2 cellular contexts compared by ENCODE assay signal in the genomic region with DNA sequence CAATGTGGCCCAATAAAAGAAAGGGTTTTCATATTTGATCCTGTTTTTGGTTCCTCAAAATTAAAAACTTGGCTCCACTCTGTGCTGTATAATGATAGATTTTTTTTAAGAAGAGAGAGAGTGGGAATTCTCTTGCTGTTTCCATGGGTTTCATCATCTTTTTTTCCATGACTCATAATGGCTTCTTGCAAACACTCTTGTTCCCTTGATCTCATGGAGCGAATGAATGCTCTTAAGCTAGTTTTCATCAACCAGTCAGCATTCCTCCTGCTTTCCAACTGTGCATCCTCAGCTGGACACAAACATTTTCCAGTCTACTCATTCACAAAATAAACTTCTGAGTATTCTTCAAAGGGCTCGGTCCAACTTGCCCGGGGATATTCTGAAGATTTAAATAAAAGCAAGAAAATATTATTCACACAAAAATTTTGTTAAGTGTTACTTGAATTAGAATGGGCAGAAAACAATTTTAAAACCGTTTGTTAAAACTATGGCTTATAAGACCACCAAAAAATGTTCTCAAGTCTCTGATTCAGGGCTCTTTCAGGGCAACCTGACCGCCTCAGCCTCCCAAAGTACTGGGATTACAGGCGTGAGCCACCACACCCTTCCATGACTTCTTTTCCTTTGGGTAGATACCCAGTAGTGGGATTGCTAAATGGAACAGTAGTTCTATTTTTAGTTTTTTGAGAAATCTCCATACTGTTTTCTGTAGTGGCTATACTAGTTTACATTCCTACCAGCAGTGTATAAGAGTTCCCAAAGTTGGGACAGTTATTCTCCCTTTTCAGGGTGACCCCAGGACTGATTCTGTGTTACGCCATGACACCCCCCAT.
TF ChIP-seq lines count a peak whose summit lies in the region.

No MANE protein-coding gene starts in this region.

TF ChIP-seq in HEK293, 187 proteins besides CTCF, POLR2A, EP300 and RAD21 (continued from another document):
- TF ChIP-seq, protein P1, sequence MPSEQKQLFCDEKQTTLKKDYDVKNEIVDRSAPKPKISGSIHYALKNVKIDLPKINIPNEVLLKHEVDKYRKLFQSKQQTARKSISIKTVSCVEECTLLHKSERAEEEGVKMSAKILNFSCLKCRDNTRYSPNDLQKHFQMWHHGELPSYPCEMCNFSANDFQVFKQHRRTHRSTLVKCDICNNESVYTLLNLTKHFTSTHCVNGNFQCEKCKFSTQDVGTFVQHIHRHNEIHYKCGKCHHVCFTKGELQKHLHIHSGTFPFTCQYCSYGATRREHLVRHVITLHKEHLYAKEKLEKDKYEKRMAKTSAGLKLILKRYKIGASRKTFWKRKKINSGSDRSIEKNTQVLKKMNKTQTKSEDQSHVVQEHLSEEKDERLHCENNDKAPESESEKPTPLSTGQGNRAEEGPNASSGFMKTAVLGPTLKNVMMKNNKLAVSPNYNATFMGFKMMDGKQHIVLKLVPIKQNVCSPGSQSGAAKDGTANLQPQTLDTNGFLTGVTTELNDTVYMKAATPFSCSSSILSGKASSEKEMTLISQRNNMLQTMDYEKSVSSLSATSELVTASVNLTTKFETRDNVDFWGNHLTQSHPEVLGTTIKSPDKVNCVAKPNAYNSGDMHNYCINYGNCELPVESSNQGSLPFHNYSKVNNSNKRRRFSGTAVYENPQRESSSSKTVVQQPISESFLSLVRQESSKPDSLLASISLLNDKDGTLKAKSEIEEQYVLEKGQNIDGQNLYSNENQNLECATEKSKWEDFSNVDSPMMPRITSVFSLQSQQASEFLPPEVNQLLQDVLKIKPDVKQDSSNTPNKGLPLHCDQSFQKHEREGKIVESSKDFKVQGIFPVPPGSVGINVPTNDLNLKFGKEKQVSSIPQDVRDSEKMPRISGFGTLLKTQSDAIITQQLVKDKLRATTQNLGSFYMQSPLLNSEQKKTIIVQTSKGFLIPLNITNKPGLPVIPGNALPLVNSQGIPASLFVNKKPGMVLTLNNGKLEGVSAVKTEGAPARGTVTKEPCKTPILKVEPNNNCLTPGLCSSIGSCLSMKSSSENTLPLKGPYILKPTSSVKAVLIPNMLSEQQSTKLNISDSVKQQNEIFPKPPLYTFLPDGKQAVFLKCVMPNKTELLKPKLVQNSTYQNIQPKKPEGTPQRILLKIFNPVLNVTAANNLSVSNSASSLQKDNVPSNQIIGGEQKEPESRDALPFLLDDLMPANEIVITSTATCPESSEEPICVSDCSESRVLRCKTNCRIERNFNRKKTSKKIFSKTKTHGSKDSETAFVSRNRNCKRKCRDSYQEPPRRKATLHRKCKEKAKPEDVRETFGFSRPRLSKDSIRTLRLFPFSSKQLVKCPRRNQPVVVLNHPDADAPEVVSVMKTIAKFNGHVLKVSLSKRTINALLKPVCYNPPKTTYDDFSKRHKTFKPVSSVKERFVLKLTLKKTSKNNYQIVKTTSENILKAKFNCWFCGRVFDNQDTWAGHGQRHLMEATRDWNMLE (tag by site-specific recombination; conservative IDR thresholded peaks at IDR 0.05; ENCODE audit: low read depth) = peak; percentile 66
- TF ChIP-seq KLF7 (tag by site-specific recombination; IDR thresholded peaks at IDR 0.05; ENCODE audit: borderline replicate concordance) (no peak), ZIC2 (tag by site-specific recombination; IDR thresholded peaks at IDR 0.05) (peak; percentile 80), ZBTB21 (tag by site-specific recombination; IDR thresholded peaks at IDR 0.05) (0 out of 2 replicates have a peak, but pooled peaks have one; percentile 23), ZNF629 (tag by site-specific recombination; IDR thresholded peaks at IDR 0.05) (no peak), MYNN (tag by site-specific recombination; IDR thresholded peaks at IDR 0.05; ENCODE audit: borderline replicate concordance) (no peak), OVOL3 (tag by site-specific recombination; IDR thresholded peaks at IDR 0.05) (no peak)
- TF ChIP-seq, protein P2, sequence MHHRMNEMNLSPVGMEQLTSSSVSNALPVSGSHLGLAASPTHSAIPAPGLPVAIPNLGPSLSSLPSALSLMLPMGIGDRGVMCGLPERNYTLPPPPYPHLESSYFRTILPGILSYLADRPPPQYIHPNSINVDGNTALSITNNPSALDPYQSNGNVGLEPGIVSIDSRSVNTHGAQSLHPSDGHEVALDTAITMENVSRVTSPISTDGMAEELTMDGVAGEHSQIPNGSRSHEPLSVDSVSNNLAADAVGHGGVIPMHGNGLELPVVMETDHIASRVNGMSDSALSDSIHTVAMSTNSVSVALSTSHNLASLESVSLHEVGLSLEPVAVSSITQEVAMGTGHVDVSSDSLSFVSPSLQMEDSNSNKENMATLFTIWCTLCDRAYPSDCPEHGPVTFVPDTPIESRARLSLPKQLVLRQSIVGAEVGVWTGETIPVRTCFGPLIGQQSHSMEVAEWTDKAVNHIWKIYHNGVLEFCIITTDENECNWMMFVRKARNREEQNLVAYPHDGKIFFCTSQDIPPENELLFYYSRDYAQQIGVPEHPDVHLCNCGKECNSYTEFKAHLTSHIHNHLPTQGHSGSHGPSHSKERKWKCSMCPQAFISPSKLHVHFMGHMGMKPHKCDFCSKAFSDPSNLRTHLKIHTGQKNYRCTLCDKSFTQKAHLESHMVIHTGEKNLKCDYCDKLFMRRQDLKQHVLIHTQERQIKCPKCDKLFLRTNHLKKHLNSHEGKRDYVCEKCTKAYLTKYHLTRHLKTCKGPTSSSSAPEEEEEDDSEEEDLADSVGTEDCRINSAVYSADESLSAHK (tag by site-specific recombination; IDR thresholded peaks at IDR 0.05) = no peak
- TF ChIP-seq, protein P3, sequence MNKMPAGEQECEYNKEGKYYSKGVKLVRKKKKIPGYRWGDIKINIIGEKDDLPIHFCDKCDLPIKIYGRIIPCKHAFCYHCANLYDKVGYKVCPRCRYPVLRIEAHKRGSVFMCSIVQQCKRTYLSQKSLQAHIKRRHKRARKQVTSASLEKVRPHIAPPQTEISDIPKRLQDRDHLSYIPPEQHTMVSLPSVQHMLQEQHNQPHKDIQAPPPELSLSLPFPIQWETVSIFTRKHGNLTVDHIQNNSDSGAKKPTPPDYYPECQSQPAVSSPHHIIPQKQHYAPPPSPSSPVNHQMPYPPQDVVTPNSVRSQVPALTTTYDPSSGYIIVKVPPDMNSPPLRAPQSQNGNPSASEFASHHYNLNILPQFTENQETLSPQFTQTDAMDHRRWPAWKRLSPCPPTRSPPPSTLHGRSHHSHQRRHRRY (tag by site-specific recombination; IDR thresholded peaks at IDR 0.05) = no peak

TF ChIP-seq in HepG2, 621 proteins besides CTCF, POLR2A, EP300 and RAD21 (continued from another document and continues in another):
- peak; percentile 52 for TF ChIP-seq FOXA3 (CRISPR knock-in tag; IDR thresholded peaks at IDR 0.05)
- no peak for TF ChIP-seq ZNF883 (CRISPR knock-in tag; IDR thresholded peaks at IDR 0.05; ENCODE audit: not compliant biosample characterization)
- no peak for TF ChIP-seq ZNF792 (CRISPR knock-in tag; IDR thresholded peaks at IDR 0.05)
- TF ChIP-seq SPEN (CRISPR knock-in tag; IDR thresholded peaks at IDR 0.05; ENCODE audit: low read depth) = no peak
- TF ChIP-seq ZNF230 (CRISPR knock-in tag; IDR thresholded peaks at IDR 0.05) = no peak
- TF ChIP-seq ZNF121 (CRISPR knock-in tag; IDR thresholded peaks at IDR 0.05) = no peak
- peak; percentile 49; the same call in 1 of the 2 replicates for TF ChIP-seq MAFF (IDR thresholded peaks at IDR 0.05; ENCODE audit: low read depth, low read length)
- no peak for TF ChIP-seq MEIS2 (CRISPR knock-in tag; IDR thresholded peaks at IDR 0.05)
- no peak for TF ChIP-seq ZNF33B (CRISPR knock-in tag; IDR thresholded peaks at IDR 0.05)
- TF ChIP-seq, protein P4, sequence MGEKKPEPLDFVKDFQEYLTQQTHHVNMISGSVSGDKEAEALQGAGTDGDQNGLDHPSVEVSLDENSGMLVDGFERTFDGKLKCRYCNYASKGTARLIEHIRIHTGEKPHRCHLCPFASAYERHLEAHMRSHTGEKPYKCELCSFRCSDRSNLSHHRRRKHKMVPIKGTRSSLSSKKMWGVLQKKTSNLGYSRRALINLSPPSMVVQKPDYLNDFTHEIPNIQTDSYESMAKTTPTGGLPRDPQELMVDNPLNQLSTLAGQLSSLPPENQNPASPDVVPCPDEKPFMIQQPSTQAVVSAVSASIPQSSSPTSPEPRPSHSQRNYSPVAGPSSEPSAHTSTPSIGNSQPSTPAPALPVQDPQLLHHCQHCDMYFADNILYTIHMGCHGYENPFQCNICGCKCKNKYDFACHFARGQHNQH (CRISPR knock-in tag; IDR thresholded peaks at IDR 0.05) = no peak
- TF ChIP-seq, protein P5, sequence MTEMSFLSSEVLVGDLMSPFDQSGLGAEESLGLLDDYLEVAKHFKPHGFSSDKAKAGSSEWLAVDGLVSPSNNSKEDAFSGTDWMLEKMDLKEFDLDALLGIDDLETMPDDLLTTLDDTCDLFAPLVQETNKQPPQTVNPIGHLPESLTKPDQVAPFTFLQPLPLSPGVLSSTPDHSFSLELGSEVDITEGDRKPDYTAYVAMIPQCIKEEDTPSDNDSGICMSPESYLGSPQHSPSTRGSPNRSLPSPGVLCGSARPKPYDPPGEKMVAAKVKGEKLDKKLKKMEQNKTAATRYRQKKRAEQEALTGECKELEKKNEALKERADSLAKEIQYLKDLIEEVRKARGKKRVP (CRISPR knock-in tag; IDR thresholded peaks at IDR 0.05) = peak; percentile 68 to 98
- TF ChIP-seq, protein P6, sequence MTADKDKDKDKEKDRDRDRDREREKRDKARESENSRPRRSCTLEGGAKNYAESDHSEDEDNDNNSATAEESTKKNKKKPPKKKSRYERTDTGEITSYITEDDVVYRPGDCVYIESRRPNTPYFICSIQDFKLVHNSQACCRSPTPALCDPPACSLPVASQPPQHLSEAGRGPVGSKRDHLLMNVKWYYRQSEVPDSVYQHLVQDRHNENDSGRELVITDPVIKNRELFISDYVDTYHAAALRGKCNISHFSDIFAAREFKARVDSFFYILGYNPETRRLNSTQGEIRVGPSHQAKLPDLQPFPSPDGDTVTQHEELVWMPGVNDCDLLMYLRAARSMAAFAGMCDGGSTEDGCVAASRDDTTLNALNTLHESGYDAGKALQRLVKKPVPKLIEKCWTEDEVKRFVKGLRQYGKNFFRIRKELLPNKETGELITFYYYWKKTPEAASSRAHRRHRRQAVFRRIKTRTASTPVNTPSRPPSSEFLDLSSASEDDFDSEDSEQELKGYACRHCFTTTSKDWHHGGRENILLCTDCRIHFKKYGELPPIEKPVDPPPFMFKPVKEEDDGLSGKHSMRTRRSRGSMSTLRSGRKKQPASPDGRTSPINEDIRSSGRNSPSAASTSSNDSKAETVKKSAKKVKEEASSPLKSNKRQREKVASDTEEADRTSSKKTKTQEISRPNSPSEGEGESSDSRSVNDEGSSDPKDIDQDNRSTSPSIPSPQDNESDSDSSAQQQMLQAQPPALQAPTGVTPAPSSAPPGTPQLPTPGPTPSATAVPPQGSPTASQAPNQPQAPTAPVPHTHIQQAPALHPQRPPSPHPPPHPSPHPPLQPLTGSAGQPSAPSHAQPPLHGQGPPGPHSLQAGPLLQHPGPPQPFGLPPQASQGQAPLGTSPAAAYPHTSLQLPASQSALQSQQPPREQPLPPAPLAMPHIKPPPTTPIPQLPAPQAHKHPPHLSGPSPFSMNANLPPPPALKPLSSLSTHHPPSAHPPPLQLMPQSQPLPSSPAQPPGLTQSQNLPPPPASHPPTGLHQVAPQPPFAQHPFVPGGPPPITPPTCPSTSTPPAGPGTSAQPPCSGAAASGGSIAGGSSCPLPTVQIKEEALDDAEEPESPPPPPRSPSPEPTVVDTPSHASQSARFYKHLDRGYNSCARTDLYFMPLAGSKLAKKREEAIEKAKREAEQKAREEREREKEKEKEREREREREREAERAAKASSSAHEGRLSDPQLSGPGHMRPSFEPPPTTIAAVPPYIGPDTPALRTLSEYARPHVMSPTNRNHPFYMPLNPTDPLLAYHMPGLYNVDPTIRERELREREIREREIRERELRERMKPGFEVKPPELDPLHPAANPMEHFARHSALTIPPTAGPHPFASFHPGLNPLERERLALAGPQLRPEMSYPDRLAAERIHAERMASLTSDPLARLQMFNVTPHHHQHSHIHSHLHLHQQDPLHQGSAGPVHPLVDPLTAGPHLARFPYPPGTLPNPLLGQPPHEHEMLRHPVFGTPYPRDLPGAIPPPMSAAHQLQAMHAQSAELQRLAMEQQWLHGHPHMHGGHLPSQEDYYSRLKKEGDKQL (CRISPR knock-in tag; IDR thresholded peaks at IDR 0.05; ENCODE audit: low read depth) = no peak
- TF ChIP-seq, protein P7, sequence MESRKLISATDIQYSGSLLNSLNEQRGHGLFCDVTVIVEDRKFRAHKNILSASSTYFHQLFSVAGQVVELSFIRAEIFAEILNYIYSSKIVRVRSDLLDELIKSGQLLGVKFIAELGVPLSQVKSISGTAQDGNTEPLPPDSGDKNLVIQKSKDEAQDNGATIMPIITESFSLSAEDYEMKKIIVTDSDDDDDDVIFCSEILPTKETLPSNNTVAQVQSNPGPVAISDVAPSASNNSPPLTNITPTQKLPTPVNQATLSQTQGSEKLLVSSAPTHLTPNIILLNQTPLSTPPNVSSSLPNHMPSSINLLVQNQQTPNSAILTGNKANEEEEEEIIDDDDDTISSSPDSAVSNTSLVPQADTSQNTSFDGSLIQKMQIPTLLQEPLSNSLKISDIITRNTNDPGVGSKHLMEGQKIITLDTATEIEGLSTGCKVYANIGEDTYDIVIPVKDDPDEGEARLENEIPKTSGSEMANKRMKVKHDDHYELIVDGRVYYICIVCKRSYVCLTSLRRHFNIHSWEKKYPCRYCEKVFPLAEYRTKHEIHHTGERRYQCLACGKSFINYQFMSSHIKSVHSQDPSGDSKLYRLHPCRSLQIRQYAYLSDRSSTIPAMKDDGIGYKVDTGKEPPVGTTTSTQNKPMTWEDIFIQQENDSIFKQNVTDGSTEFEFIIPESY (CRISPR knock-in tag; IDR thresholded peaks at IDR 0.05) = no peak
- TF ChIP-seq ZNF431 (CRISPR knock-in tag; IDR thresholded peaks at IDR 0.05; ENCODE audit: borderline replicate concordance, low read depth) = no peak
- TF ChIP-seq ZNF619 (CRISPR knock-in tag; IDR thresholded peaks at IDR 0.05) = no peak
- TF ChIP-seq ZNF10 (CRISPR knock-in tag; IDR thresholded peaks at IDR 0.05; ENCODE audit: borderline replicate concordance, low read depth) = no peak
- TF ChIP-seq ZNF343 (CRISPR knock-in tag; IDR thresholded peaks at IDR 0.05) = no peak
- no peak for TF ChIP-seq ZNF263 (CRISPR knock-in tag; IDR thresholded peaks at IDR 0.05)
- TF ChIP-seq HOXD1 (CRISPR knock-in tag; IDR thresholded peaks at IDR 0.05) = no peak
- TF ChIP-seq, protein P8, sequence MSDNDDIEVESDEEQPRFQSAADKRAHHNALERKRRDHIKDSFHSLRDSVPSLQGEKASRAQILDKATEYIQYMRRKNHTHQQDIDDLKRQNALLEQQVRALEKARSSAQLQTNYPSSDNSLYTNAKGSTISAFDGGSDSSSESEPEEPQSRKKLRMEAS (IDR thresholded peaks at IDR 0.05) = no peak
- no peak for TF ChIP-seq MIER3 (CRISPR knock-in tag; IDR thresholded peaks at IDR 0.05; ENCODE audit: borderline replicate concordance)
- TF ChIP-seq SIN3A (IDR thresholded peaks at IDR 0.05; ENCODE audit: borderline replicate concordance, low read depth, low read length) = no peak
- TF ChIP-seq SNAPC2 (CRISPR knock-in tag; IDR thresholded peaks at IDR 0.05) = no peak
- 0 out of 2 replicates have a peak, but pooled peaks have one; percentile 42 for TF ChIP-seq SMAD3 (CRISPR knock-in tag; IDR thresholded peaks at IDR 0.05)
- no peak for TF ChIP-seq ZNF296 (CRISPR knock-in tag; conservative IDR thresholded peaks at IDR 0.05)
- no peak for TF ChIP-seq NONO (IDR thresholded peaks at IDR 0.05)
- no peak for TF ChIP-seq NONO (CRISPR knock-in tag; conservative IDR thresholded peaks at IDR 0.05)
- peak; percentile 57; the same call in 1 of the 2 replicates for TF ChIP-seq HMG20A (CRISPR knock-in tag; IDR thresholded peaks at IDR 0.05; ENCODE audit: borderline replicate concordance)
- TF ChIP-seq, protein P9, sequence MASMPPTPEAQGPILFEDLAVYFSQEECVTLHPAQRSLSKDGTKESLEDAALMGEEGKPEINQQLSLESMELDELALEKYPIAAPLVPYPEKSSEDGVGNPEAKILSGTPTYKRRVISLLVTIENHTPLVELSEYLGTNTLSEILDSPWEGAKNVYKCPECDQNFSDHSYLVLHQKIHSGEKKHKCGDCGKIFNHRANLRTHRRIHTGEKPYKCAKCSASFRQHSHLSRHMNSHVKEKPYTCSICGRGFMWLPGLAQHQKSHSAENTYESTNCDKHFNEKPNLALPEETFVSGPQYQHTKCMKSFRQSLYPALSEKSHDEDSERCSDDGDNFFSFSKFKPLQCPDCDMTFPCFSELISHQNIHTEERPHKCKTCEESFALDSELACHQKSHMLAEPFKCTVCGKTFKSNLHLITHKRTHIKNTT (CRISPR knock-in tag; IDR thresholded peaks at IDR 0.05) = no peak
